In the genomic region with DNA sequence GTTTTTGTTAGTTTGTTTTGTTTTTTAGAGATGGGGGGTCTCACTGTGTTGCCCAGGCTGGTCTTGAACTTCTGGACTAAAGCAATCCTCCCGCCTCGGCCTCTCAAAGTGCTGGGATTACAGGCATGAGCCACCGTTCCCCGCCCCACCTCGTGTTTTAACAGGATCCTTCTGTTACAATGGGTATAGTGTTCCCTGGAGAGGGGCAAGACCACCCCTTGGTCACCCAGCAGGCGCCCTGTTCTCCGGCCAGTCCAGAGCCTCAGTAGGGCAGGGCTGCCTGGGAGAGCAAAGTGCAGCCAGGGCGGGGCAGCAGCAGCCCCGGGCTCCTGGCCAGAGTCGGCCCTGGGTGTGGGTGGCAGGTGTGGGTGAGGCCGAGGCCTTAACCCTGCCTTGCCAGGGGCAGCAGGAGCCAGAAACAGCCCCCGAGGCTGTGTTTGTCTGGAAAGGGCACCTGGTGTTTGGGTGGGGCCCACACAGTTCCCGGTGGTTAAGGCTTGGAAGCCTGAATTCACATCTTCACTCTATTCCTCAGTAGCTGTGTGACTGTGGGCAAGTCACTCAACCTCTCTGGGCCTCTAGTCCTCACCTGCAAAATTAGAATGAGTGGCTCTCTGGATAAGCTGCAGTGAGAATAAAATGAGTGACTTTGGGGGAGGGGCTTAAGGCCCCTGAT, we compare ENCODE assay signal across 10 cellular contexts. TPM values are rescaled to one million over a fixed set of nuclear protein-coding genes. Genes with fewer than 3 reads are reported as not detected.
DNase-seq lines count a peak whose midpoint lies in the region; ATAC-seq and TF ChIP-seq lines count a peak whose summit lies in the region.
"Had no signal": no experiment of that assay in that cellular context is flagged by ENCODE, and none has a peak within 500 bp of the region (broad histone marks: within the 10 kb centered on the region; RNA-seq: fewer than 3 reads in every experiment).

No MANE protein-coding gene starts in this region.

- no peaks in the 10 kb centered on the region for H3K9me3 ChIP-seq in Karpas-422 (ENCODE audit: low read length)
- no peaks in the 10 kb centered on the region for H3K9me3 ChIP-seq in colonic mucosa
- H3K9me3 ChIP-seq in WERI-Rb-1 (ENCODE audit: severe bottlenecking) = no peaks in the 10 kb centered on the region
- H3K9me3 ChIP-seq: MG63 had no signal

- peak overlapping the region; percentile 74 for H3K27ac ChIP-seq in Karpas-422 (ENCODE audit: low read length)
- peak overlapping the region; percentile 85 for H3K27ac ChIP-seq in colonic mucosa
- no peak overlapping the region for H3K27ac ChIP-seq in WERI-Rb-1

- H3K36me3 ChIP-seq in Karpas-422 (ENCODE audit: insufficient read depth, low read length) = peaks cover 8% of the 10 kb centered on the region; the same call in 1 of the 2 replicates
- peaks cover 6% of the 10 kb centered on the region for H3K36me3 ChIP-seq in colonic mucosa
- H3K36me3 ChIP-seq in WERI-Rb-1 = peaks cover 16% of the 10 kb centered on the region

- TF ChIP-seq CTCF in CD14-positive monocyte (IDR thresholded peaks at IDR 0.05) (no peak), colonic mucosa (IDR thresholded peaks at IDR 0.05) (no peak), GM13977 (IDR thresholded peaks at IDR 0.05; ENCODE audit: extremely low read depth, insufficient read depth, missing control alignments) (no peak), WERI-Rb-1 (IDR thresholded peaks at IDR 0.05; ENCODE audit: low read depth, low read length) (no peak)

- peak overlapping the region; percentile 51 for H3K9ac ChIP-seq in Karpas-422 (ENCODE audit: low read length)
- H3K9ac ChIP-seq in colonic mucosa (ENCODE audit: low read depth in 2 of 2, low read length in 2 of 2) = peak overlapping the region; percentile 46 to 71

- POLR2A ChIA-PET in naive thymus-derived CD8-positive, alpha-beta T cell (lab: Charles Lee) = interaction anchor here (2.0 kb wide), 1 partner anchor 128 kb away, joined by 7 read pairs; no protein-coding TSS in a partner anchor

- H3K4me3 Mint-ChIP-seq in CD14-positive monocyte = peak overlapping the region; percentile 74 to 80
- H3K4me3 Mint-ChIP-seq in naive thymus-derived CD8-positive, alpha-beta T cell = peak overlapping the region in 8 of 10 donors; percentile 36 to 86 (median 67)

- ATAC-seq in naive thymus-derived CD8-positive, alpha-beta T cell = no peak
- no peak for ATAC-seq in HG03045 (IDR thresholded peaks at IDR 0.05; ENCODE audit: unreplicated experiment)

- no peaks in the 10 kb centered on the region for H3K9me3 Mint-ChIP-seq in CD14-positive monocyte
- H3K9me3 Mint-ChIP-seq in naive thymus-derived CD8-positive, alpha-beta T cell = no peaks in the 10 kb centered on the region

- H3K4me3 ChIP-seq in Karpas-422 (ENCODE audit: low read length) = peak overlapping the region; percentile 31; the same call in 1 of the 2 replicates
- no peak overlapping the region for H3K4me3 ChIP-seq in colonic mucosa
- no peak overlapping the region for H3K4me3 ChIP-seq in WERI-Rb-1 (ENCODE audit: low read depth, low read length)
- H3K4me3 ChIP-seq: MG63 had no signal

- H3K36me3 Mint-ChIP-seq in CD14-positive monocyte = peaks cover 49 to 86% of the 10 kb centered on the region in 2 donors
- peaks cover 0 to 47% (median 0%) of the 10 kb centered on the region in 3 donors for H3K36me3 Mint-ChIP-seq in naive thymus-derived CD8-positive, alpha-beta T cell

- no peaks in the 10 kb centered on the region for H3K9me2 ChIP-seq in Karpas-422 (replicated peaks; ENCODE audit: insufficient read depth, low read length)

- DNase-seq in CD14-positive monocyte (ENCODE audit: low spot score) (no peak), Karpas-422 (no peak), colonic mucosa (peak; percentile 92), GM13977 (ENCODE audit: low spot score) (no peak), inferior parietal cortex (ENCODE audit: extremely low spot score) (no peak), WERI-Rb-1 (no peak)
- no peak for DNase-seq in naive thymus-derived CD8-positive, alpha-beta T cell
- DNase-seq: MG63, occipital lobe had no signal

- no peaks in the 10 kb centered on the region for H3K27me3 ChIP-seq in Karpas-422 (ENCODE audit: low read length)
- no peaks in the 10 kb centered on the region for H3K27me3 ChIP-seq in colonic mucosa
- no peaks in the 10 kb centered on the region for H3K27me3 ChIP-seq in WERI-Rb-1 (ENCODE audit: insufficient read depth, low read depth, severe bottlenecking)
- H3K27me3 ChIP-seq: MG63 had no signal

- in situ Hi-C loops in GM13977 (cut with MboI; ENCODE audit: low pct_unique_long_range_greater_than_20kb, low sequenced_read_pairs, unreplicated experiment) = no loop called here

- H3K27me3 Mint-ChIP-seq in CD14-positive monocyte (ENCODE audit: low read depth in 3 of 3) = no peaks in the 10 kb centered on the region
- no peaks in the 10 kb centered on the region for H3K27me3 Mint-ChIP-seq in naive thymus-derived CD8-positive, alpha-beta T cell

- H3K27ac Mint-ChIP-seq in CD14-positive monocyte = peak overlapping the region; percentile 97 to 99 (median 99)
- peak overlapping the region; percentile 85 to 97 (median 88) for H3K27ac Mint-ChIP-seq in naive thymus-derived CD8-positive, alpha-beta T cell

- H3K4me2 ChIP-seq in Karpas-422 (ENCODE audit: low read depth, low read length, poor library complexity, severe bottlenecking) = peak overlapping the region; percentile 60

- H3K4me1 ChIP-seq in Karpas-422 (ENCODE audit: low read length) (peaks cover 43% of the 10 kb centered on the region), colonic mucosa (peaks cover 57% of the 10 kb centered on the region)

- no peak overlapping the region for H2AFZ ChIP-seq in Karpas-422 (ENCODE audit: low read length)

- peaks cover 65% of the 10 kb centered on the region for H3K79me2 ChIP-seq in Karpas-422 (ENCODE audit: low read length)

- peaks cover 78% of the 10 kb centered on the region for H3K4me1 Mint-ChIP-seq in CD14-positive monocyte
- peaks cover 17 to 71% (median 66%) of the 10 kb centered on the region in 4 donors for H3K4me1 Mint-ChIP-seq in naive thymus-derived CD8-positive, alpha-beta T cell

- intact Hi-C loops in CD14-positive monocyte (cut with micrococcal nuclease) = no loop called here
- intact Hi-C loops in colonic mucosa (cut with DNase I) = no loop called here

- H4K20me1 ChIP-seq in Karpas-422 (ENCODE audit: insufficient read depth, low read depth, low read length) = 0 out of 2 replicates have a peak, but pooled peaks cover 2% of the 10 kb centered on the region

RNA-seq across cellular contexts. Expression of gene VASP, which starts 7.2 kb away (rescaled TPM):
- 100 to 1,000 TPM; 132 to 144 TPM for polyA plus RNA-seq in CD14-positive monocyte
- total RNA-seq in Karpas-422 (2014; rRNA removed; shearing (Covaris generic); ENCODE audit: low replicate concordance) = 77.9 and 97.9 TPM in 2 replicates
- 100 to 1,000 TPM; 236 to 261 TPM for total RNA-seq in colonic mucosa
- total RNA-seq in naive thymus-derived CD8-positive, alpha-beta T cell = 10 to 100 TPM; 72.0 to 72.1 TPM
- 10 to 100 TPM; 39.9 to 49.6 (median 49.0) TPM for polyA plus RNA-seq in naive thymus-derived CD8-positive, alpha-beta T cell

RNA-seq across cellular contexts. Expression of gene PPM1N, which starts 16.3 kb away (rescaled TPM):
- 1 to 10 TPM; 1.3 to 2.7 TPM for polyA plus RNA-seq in CD14-positive monocyte
- total RNA-seq in Karpas-422 (2014; rRNA removed; shearing (Covaris generic); ENCODE audit: low replicate concordance) = 0.71 and 8.0 TPM in 2 replicates
- 1 to 10 TPM in 1 of 2 donors, under 1 TPM in 1; 0.67 to 1.7 TPM for total RNA-seq in colonic mucosa
- total RNA-seq in naive thymus-derived CD8-positive, alpha-beta T cell = 10 to 100 TPM; 12.4 to 15.6 TPM
- 1 to 10 TPM; 7.2 to 8.7 (median 7.7) TPM for polyA plus RNA-seq in naive thymus-derived CD8-positive, alpha-beta T cell

RNA-seq across cellular contexts. Expression of gene RTN2, which starts 17.7 kb away (rescaled TPM):
- polyA plus RNA-seq in CD14-positive monocyte = 1 to 10 TPM; 1.5 to 2.7 TPM
- 3.1 and 4.6 TPM in 2 replicates for total RNA-seq in Karpas-422 (2014; rRNA removed; shearing (Covaris generic); ENCODE audit: low replicate concordance)
- total RNA-seq in colonic mucosa = 1 to 10 TPM; 4.9 to 8.4 TPM
- 1 to 10 TPM; 1.0 to 1.8 TPM for total RNA-seq in naive thymus-derived CD8-positive, alpha-beta T cell
- under 1 TPM in 2 of 3 donors, not detected in 1; 0.27 to 0.41 TPM for polyA plus RNA-seq in naive thymus-derived CD8-positive, alpha-beta T cell

RNA-seq across cellular contexts. Expression of gene FOSB, which starts 46.7 kb away (rescaled TPM):
- polyA plus RNA-seq in CD14-positive monocyte = 10 to 100 TPM; 27.3 to 28.2 TPM
- total RNA-seq in Karpas-422 (2014; rRNA removed; shearing (Covaris generic); ENCODE audit: low replicate concordance) = 2.5 and 4.0 TPM in 2 replicates
- 1 to 10 TPM; 1.5 to 3.4 TPM for total RNA-seq in colonic mucosa
- 1 to 10 TPM; 3.5 TPM for total RNA-seq in naive thymus-derived CD8-positive, alpha-beta T cell
- polyA plus RNA-seq in naive thymus-derived CD8-positive, alpha-beta T cell = 10 to 100 TPM; 10.2 to 11.4 (median 11.0) TPM
